1 cellular context compared by ENCODE assay signal in the genomic region with DNA sequence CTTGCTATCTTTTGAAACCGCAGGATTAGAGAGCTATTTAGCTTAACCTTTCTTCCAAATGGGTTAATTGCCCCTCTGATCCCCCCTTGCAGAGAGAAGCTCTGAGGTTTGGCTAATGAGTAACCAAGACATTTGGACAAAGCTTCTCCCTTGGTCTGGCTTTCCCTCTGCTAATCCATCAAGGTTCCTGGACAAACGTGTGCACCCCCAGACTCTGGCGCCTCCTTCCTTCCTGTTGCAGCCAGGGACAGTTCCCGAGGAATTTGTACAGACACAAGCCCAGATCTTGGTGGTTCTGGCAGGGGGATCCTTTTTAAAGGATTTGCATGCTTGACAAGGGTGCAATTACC.
TF ChIP-seq lines count a peak whose summit lies in the region.

No MANE protein-coding gene starts in this region.

TF ChIP-seq in HepG2, 621 proteins besides CTCF, POLR2A, EP300 and RAD21:
- TF ChIP-seq ETV5 (CRISPR knock-in tag; IDR thresholded peaks at IDR 0.05; ENCODE audit: borderline replicate concordance) (0 out of 2 replicates have a peak, but pooled peaks have one; percentile 22), HMG20A (CRISPR knock-in tag; IDR thresholded peaks at IDR 0.05; ENCODE audit: borderline replicate concordance) (no peak), LCORL (IDR thresholded peaks at IDR 0.05) (no peak), LCORL (CRISPR knock-in tag; IDR thresholded peaks at IDR 0.05) (peak; percentile 43; the same call in 1 of the 2 replicates), NR2F6 (IDR thresholded peaks at IDR 0.05) (no peak), NR2F6 (CRISPR knock-in tag; IDR thresholded peaks at IDR 0.05) (peak; percentile 16; the same call in 1 of the 2 replicates), ZNF331 (CRISPR knock-in tag; IDR thresholded peaks at IDR 0.05) (0 out of 2 replicates have a peak, but pooled peaks have one; percentile 11), ISL2 (CRISPR knock-in tag; IDR thresholded peaks at IDR 0.05) (no peak), GFI1 (CRISPR knock-in tag; IDR thresholded peaks at IDR 0.05; ENCODE audit: borderline replicate concordance) (peak; percentile 74), ZNF629 (CRISPR knock-in tag; conservative IDR thresholded peaks at IDR 0.05) (peak; percentile 47; the same call in 1 of the 2 replicates), KDM5B (CRISPR knock-in tag; IDR thresholded peaks at IDR 0.05; ENCODE audit: borderline replicate concordance) (no peak), SOX13 (IDR thresholded peaks at IDR 0.05) (no peak), SOX13 (CRISPR knock-in tag; conservative IDR thresholded peaks at IDR 0.05 in 1 of 2, IDR thresholded peaks at IDR 0.05 in 1 of 2) (peak in 1 of 2 experiments; percentile 12; a peak in 1 of 4 replicates), MIXL1 (CRISPR knock-in tag; IDR thresholded peaks at IDR 0.05) (0 out of 2 replicates have a peak, but pooled peaks have one; percentile 8), ZNF652 (CRISPR knock-in tag; IDR thresholded peaks at IDR 0.05; ENCODE audit: borderline replicate concordance, low read depth) (peak; percentile 66; the same call in 1 of the 2 replicates), SAP130 (CRISPR knock-in tag; IDR thresholded peaks at IDR 0.05; ENCODE audit: low read depth) (peak; percentile 8; the same call in 1 of the 2 replicates), HNF4A (CRISPR knock-in tag; IDR thresholded peaks at IDR 0.05) (0 out of 2 replicates have a peak, but pooled peaks have one; percentile 1)
- TF ChIP-seq, protein P1, sequence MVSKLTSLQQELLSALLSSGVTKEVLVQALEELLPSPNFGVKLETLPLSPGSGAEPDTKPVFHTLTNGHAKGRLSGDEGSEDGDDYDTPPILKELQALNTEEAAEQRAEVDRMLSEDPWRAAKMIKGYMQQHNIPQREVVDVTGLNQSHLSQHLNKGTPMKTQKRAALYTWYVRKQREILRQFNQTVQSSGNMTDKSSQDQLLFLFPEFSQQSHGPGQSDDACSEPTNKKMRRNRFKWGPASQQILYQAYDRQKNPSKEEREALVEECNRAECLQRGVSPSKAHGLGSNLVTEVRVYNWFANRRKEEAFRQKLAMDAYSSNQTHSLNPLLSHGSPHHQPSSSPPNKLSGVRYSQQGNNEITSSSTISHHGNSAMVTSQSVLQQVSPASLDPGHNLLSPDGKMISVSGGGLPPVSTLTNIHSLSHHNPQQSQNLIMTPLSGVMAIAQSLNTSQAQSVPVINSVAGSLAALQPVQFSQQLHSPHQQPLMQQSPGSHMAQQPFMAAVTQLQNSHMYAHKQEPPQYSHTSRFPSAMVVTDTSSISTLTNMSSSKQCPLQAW (CRISPR knock-in tag; IDR thresholded peaks at IDR 0.05), result peak; percentile 32; the same call in 1 of the 2 replicates
- TF ChIP-seq, protein P2, sequence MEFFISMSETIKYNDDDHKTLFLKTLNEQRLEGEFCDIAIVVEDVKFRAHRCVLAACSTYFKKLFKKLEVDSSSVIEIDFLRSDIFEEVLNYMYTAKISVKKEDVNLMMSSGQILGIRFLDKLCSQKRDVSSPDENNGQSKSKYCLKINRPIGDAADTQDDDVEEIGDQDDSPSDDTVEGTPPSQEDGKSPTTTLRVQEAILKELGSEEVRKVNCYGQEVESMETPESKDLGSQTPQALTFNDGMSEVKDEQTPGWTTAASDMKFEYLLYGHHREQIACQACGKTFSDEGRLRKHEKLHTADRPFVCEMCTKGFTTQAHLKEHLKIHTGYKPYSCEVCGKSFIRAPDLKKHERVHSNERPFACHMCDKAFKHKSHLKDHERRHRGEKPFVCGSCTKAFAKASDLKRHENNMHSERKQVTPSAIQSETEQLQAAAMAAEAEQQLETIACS (CRISPR knock-in tag; IDR thresholded peaks at IDR 0.05), result no peak
- TF ChIP-seq, protein P3, sequence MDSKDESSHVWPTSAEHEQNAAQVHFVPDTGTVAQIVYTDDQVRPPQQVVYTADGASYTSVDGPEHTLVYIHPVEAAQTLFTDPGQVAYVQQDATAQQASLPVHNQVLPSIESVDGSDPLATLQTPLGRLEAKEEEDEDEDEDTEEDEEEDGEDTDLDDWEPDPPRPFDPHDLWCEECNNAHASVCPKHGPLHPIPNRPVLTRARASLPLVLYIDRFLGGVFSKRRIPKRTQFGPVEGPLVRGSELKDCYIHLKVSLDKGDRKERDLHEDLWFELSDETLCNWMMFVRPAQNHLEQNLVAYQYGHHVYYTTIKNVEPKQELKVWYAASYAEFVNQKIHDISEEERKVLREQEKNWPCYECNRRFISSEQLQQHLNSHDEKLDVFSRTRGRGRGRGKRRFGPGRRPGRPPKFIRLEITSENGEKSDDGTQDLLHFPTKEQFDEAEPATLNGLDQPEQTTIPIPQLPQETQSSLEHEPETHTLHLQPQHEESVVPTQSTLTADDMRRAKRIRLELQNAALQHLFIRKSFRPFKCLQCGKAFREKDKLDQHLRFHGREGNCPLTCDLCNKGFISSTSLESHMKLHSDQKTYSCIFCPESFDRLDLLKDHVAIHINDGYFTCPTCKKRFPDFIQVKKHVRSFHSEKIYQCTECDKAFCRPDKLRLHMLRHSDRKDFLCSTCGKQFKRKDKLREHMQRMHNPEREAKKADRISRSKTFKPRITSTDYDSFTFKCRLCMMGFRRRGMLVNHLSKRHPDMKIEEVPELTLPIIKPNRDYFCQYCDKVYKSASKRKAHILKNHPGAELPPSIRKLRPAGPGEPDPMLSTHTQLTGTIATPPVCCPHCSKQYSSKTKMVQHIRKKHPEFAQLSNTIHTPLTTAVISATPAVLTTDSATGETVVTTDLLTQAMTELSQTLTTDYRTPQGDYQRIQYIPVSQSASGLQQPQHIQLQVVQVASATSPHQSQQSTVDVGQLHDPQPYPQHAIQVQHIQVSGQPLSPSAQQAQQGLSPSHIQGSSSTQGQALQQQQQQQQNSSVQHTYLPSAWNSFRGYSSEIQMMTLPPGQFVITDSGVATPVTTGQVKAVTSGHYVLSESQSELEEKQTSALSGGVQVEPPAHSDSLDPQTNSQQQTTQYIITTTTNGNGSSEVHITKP (CRISPR knock-in tag; IDR thresholded peaks at IDR 0.05; ENCODE audit: low read depth), result peak; percentile 24; the same call in 1 of the 2 replicates
- TF ChIP-seq, protein P4, sequence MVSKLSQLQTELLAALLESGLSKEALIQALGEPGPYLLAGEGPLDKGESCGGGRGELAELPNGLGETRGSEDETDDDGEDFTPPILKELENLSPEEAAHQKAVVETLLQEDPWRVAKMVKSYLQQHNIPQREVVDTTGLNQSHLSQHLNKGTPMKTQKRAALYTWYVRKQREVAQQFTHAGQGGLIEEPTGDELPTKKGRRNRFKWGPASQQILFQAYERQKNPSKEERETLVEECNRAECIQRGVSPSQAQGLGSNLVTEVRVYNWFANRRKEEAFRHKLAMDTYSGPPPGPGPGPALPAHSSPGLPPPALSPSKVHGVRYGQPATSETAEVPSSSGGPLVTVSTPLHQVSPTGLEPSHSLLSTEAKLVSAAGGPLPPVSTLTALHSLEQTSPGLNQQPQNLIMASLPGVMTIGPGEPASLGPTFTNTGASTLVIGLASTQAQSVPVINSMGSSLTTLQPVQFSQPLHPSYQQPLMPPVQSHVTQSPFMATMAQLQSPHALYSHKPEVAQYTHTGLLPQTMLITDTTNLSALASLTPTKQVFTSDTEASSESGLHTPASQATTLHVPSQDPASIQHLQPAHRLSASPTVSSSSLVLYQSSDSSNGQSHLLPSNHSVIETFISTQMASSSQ (IDR thresholded peaks at IDR 0.05; ENCODE audit: low read depth), result peak; percentile 87
- TF ChIP-seq, protein P4 (CRISPR knock-in tag; IDR thresholded peaks at IDR 0.05; ENCODE audit: borderline replicate concordance), result peak; percentile 91; the same call in 1 of the 2 replicates
- TF ChIP-seq, protein P5, sequence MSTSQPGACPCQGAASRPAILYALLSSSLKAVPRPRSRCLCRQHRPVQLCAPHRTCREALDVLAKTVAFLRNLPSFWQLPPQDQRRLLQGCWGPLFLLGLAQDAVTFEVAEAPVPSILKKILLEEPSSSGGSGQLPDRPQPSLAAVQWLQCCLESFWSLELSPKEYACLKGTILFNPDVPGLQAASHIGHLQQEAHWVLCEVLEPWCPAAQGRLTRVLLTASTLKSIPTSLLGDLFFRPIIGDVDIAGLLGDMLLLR (CRISPR knock-in tag; IDR thresholded peaks at IDR 0.05), result no peak
- TF ChIP-seq, protein P6, sequence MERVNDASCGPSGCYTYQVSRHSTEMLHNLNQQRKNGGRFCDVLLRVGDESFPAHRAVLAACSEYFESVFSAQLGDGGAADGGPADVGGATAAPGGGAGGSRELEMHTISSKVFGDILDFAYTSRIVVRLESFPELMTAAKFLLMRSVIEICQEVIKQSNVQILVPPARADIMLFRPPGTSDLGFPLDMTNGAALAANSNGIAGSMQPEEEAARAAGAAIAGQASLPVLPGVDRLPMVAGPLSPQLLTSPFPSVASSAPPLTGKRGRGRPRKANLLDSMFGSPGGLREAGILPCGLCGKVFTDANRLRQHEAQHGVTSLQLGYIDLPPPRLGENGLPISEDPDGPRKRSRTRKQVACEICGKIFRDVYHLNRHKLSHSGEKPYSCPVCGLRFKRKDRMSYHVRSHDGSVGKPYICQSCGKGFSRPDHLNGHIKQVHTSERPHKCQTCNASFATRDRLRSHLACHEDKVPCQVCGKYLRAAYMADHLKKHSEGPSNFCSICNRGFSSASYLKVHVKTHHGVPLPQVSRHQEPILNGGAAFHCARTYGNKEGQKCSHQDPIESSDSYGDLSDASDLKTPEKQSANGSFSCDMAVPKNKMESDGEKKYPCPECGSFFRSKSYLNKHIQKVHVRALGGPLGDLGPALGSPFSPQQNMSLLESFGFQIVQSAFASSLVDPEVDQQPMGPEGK (CRISPR knock-in tag; IDR thresholded peaks at IDR 0.05), result peak; percentile 23; the same call in 1 of the 2 replicates
